In genomic region chr12:17572250-17572649, GRCh38 we compare ENCODE assay signal across 36 cellular contexts.
"Had no signal": no experiment of that assay in that cellular context is flagged by ENCODE, and none has a peak within 500 bp of the region (broad histone marks: within the 10 kb centered on the region; RNA-seq: fewer than 3 reads in every experiment).

No MANE protein-coding gene starts in this region.

- H3K9me3 Mint-ChIP-seq: activated CD4-positive, alpha-beta T cell treated with anti-CD3 and anti-CD28 coated beads, Interleukin-2, amount 10 ng/mL, durations not matched to agents 24 days and 14 days; activated naive CD4-positive, alpha-beta T cell treated with anti-CD3 and anti-CD28 coated beads, Interleukin-2, amount 50 U/mL, for 72 hours; activated T-cell treated with anti-CD3 and anti-CD28 coated beads, Interleukin-2, amount 50 U/mL, for 4 hours; activated T-helper 1 cell treated with anti-CD3 and anti-CD28 coated beads, Interleukin-12 subunit alpha, Interleukin-12 subunit beta, Interleukin-2, Interleukin-4 antibody, amounts not matched to agents 30 ng/mL and 10 ng/mL and 1 ng/mL, durations not matched to agents 14 hours and 24 hours and 36 hours; T-helper 1 cell treated with Interleukin-12 subunit alpha and Interleukin-12 subunit beta and Interleukin-4 antibody, amounts not matched to agents 30 μg/mL and 1 μg/mL, for 36 hours had no signal

- ATAC-seq: activated CD8-positive, alpha-beta T cell treated with anti-CD3 and anti-CD28 coated beads for 36 hours; activated naive CD4-positive, alpha-beta T cell treated with anti-CD3 and anti-CD28 coated beads, Interleukin-2, amount 50 U/mL, for 72 hours; activated T-cell treated with anti-CD3 and anti-CD28 coated beads, Interleukin-2, amount 50 U/mL, for 4 hours; activated T-cell treated with anti-CD3 and anti-CD28 coated beads, Interleukin-2, amount 50 U/mL, for 72 hours; activated T-helper 17 cell treated with anti-CD3 and anti-CD28 coated beads, Interleukin-2, amount 50 U/mL, for 72 hours; body of pancreas had no signal

- H3K36me3 ChIP-seq: adrenal gland, brain microvascular endothelial cell, breast epithelium had no signal

- H3K4me3 Mint-ChIP-seq: activated B cell treated with CpG ODN at 0.5 μM for 24 hours; activated CD4-positive, alpha-beta memory T cell treated with anti-CD3 and anti-CD28 coated beads for 36 hours; activated CD4-positive, alpha-beta T cell treated with anti-CD3 and anti-CD28 coated beads, Interleukin-2, amount 10 ng/mL, durations not matched to agents 24 days and 14 days; activated CD8-positive, alpha-beta T cell treated with anti-CD3 and anti-CD28 coated beads for 36 hours; activated naive CD8-positive, alpha-beta T cell treated with anti-CD3 and anti-CD28 coated beads for 36 hours; activated T-cell treated with anti-CD3 and anti-CD28 coated beads, Interleukin-2, amount 50 U/mL, for 4 hours; activated T-cell treated with anti-CD3 and anti-CD28 coated beads, Interleukin-2, amount 50 U/mL, for 72 hours; activated T-helper 1 cell treated with anti-CD3 and anti-CD28 coated beads, Interleukin-12 subunit alpha, Interleukin-12 subunit beta, Interleukin-2, Interleukin-4 antibody, amounts not matched to agents 30 ng/mL and 10 ng/mL and 1 ng/mL, durations not matched to agents 14 hours and 24 hours and 36 hours; activated T-helper 17 cell treated with anti-CD3 and anti-CD28 coated beads, Interleukin-2, amount 50 U/mL, for 72 hours; T-helper 1 cell treated with Interleukin-12 subunit alpha and Interleukin-12 subunit beta and Interleukin-4 antibody, amounts not matched to agents 30 μg/mL and 1 μg/mL, for 36 hours; T-helper 2 cell treated with Interferon-gamma antibody and Interleukin-4, amounts not matched to agents 5 μg/mL and 100 μg/mL, for 36 hours had no signal

- H3K27ac ChIP-seq: adrenal gland, body of pancreas, brain microvascular endothelial cell, breast epithelium, VCaP had no signal

- H3K4me3 ChIP-seq: adrenal gland, body of pancreas, breast epithelium had no signal

- H3K9me3 ChIP-seq: body of pancreas, breast epithelium had no signal

- H3K4me1 Mint-ChIP-seq: activated B cell treated with CpG ODN at 0.5 μM for 24 hours; activated CD4-positive, alpha-beta T cell treated with anti-CD3 and anti-CD28 coated beads, Interleukin-2, amount 10 ng/mL, durations not matched to agents 24 days and 14 days; activated naive CD8-positive, alpha-beta T cell treated with anti-CD3 and anti-CD28 coated beads for 36 hours; activated T-helper 17 cell treated with anti-CD3 and anti-CD28 coated beads, Interleukin-2, amount 50 U/mL, for 72 hours had no signal

- DNase-seq: activated B cell treated with CpG ODN at 0.5 μM for 24 hours; activated CD4-positive, alpha-beta memory T cell treated with anti-CD3 and anti-CD28 coated beads for 36 hours; activated CD4-positive, alpha-beta T cell treated with anti-CD3 and anti-CD28 coated beads for 4 hours; activated CD4-positive, alpha-beta T cell treated with anti-CD3 and anti-CD28 coated beads, Interleukin-2, amount 10 ng/mL, durations not matched to agents 24 days and 14 days; activated CD4-positive, alpha-beta T cell treated with anti-CD3 and anti-CD28 coated beads, Interleukin-2, amount 50 U/mL, for 1 hour; activated CD4-positive, alpha-beta T cell treated with anti-CD3 and anti-CD28 coated beads, Interleukin-2, amount 50 U/mL, for 4 hours; activated CD4-positive, CD25-positive, alpha-beta regulatory T cell treated with anti-CD3 and anti-CD28 coated beads, Interleukin-2, amount 50 U/mL, for 72 hours; activated CD8-positive, alpha-beta memory T cell treated with anti-CD3 and anti-CD28 coated beads, Interleukin-2, amount 50 U/mL, for 4 hours; activated CD8-positive, alpha-beta T cell treated with anti-CD3 and anti-CD28 coated beads for 36 hours; activated effector memory CD4-positive, alpha-beta T cell treated with anti-CD3 and anti-CD28 coated beads, Interleukin-2, amount 50 U/mL, for 16 hours; activated gamma-delta T cell treated with Interleukin-2 at 50 U/mL for 16 hours; activated naive CD4-positive, alpha-beta T cell; activated naive CD4-positive, alpha-beta T cell treated with anti-CD3 and anti-CD28 coated beads, Interleukin-2, amount 50 U/mL, for 16 hours; activated naive CD8-positive, alpha-beta T cell treated with anti-CD3 and anti-CD28 coated beads for 36 hours; activated T-cell treated with anti-CD3 and anti-CD28 coated beads for 4 hours; activated T-cell treated with anti-CD3 and anti-CD28 coated beads, Interleukin-2, amount 50 U/mL, for 1 hour; activated T-cell treated with anti-CD3 and anti-CD28 coated beads, Interleukin-2, amount 50 U/mL, for 4 hours; activated T-cell treated with anti-CD3 and anti-CD28 coated beads, Interleukin-2, amount 50 U/mL, for 72 hours; adrenal gland; amniotic stem cell; aorta; body of pancreas; brain microvascular endothelial cell; central memory CD4-positive, alpha-beta T cell; T-helper 1 cell; T-helper 2 cell; T-helper 9 cell had no signal

- H3K27ac Mint-ChIP-seq: activated B cell treated with CpG ODN at 0.5 μM for 24 hours; activated CD4-positive, alpha-beta memory T cell treated with anti-CD3 and anti-CD28 coated beads for 36 hours; activated CD4-positive, alpha-beta T cell treated with anti-CD3 and anti-CD28 coated beads, Interleukin-2, amount 10 ng/mL, durations not matched to agents 24 days and 14 days; activated CD8-positive, alpha-beta T cell treated with anti-CD3 and anti-CD28 coated beads for 36 hours; activated naive CD4-positive, alpha-beta T cell treated with anti-CD3 and anti-CD28 coated beads, Interleukin-2, amount 50 U/mL, for 72 hours; activated naive CD8-positive, alpha-beta T cell treated with anti-CD3 and anti-CD28 coated beads for 36 hours; activated T-cell treated with anti-CD3 and anti-CD28 coated beads, Interleukin-2, amount 50 U/mL, for 72 hours; activated T-helper 1 cell treated with anti-CD3 and anti-CD28 coated beads, Interleukin-12 subunit alpha, Interleukin-12 subunit beta, Interleukin-2, Interleukin-4 antibody, amounts not matched to agents 30 ng/mL and 10 ng/mL and 1 ng/mL, durations not matched to agents 14 hours and 24 hours and 36 hours; activated T-helper 17 cell treated with anti-CD3 and anti-CD28 coated beads, Interleukin-2, amount 50 U/mL, for 72 hours; T-helper 1 cell treated with Interleukin-12 subunit alpha and Interleukin-12 subunit beta and Interleukin-4 antibody, amounts not matched to agents 30 μg/mL and 1 μg/mL, for 36 hours; T-helper 2 cell treated with Interferon-gamma antibody and Interleukin-4, amounts not matched to agents 5 μg/mL and 100 μg/mL, for 36 hours had no signal

- H3K27me3 ChIP-seq: adrenal gland, body of pancreas, brain microvascular endothelial cell, breast epithelium had no signal

- FAIRE-seq: astrocyte, TTC549 had no signal

- H3K36me3 Mint-ChIP-seq: activated CD4-positive, alpha-beta memory T cell treated with anti-CD3 and anti-CD28 coated beads for 36 hours; activated naive CD4-positive, alpha-beta T cell treated with anti-CD3 and anti-CD28 coated beads, Interleukin-2, amount 50 U/mL, for 72 hours; activated naive CD8-positive, alpha-beta T cell treated with anti-CD3 and anti-CD28 coated beads for 36 hours had no signal

- H3K4me1 ChIP-seq: adrenal gland, body of pancreas, breast epithelium had no signal

- H3K27me3 Mint-ChIP-seq: activated B cell treated with CpG ODN at 0.5 μM for 24 hours; activated CD4-positive, alpha-beta memory T cell treated with anti-CD3 and anti-CD28 coated beads for 36 hours; activated CD4-positive, alpha-beta T cell treated with anti-CD3 and anti-CD28 coated beads, Interleukin-2, amount 10 ng/mL, durations not matched to agents 24 days and 14 days; activated CD8-positive, alpha-beta T cell treated with anti-CD3 and anti-CD28 coated beads for 36 hours; activated naive CD8-positive, alpha-beta T cell treated with anti-CD3 and anti-CD28 coated beads for 36 hours; activated T-helper 17 cell treated with anti-CD3 and anti-CD28 coated beads, Interleukin-2, amount 50 U/mL, for 72 hours had no signal
